11 cellular contexts compared by ENCODE assay signal in the genomic region with DNA sequence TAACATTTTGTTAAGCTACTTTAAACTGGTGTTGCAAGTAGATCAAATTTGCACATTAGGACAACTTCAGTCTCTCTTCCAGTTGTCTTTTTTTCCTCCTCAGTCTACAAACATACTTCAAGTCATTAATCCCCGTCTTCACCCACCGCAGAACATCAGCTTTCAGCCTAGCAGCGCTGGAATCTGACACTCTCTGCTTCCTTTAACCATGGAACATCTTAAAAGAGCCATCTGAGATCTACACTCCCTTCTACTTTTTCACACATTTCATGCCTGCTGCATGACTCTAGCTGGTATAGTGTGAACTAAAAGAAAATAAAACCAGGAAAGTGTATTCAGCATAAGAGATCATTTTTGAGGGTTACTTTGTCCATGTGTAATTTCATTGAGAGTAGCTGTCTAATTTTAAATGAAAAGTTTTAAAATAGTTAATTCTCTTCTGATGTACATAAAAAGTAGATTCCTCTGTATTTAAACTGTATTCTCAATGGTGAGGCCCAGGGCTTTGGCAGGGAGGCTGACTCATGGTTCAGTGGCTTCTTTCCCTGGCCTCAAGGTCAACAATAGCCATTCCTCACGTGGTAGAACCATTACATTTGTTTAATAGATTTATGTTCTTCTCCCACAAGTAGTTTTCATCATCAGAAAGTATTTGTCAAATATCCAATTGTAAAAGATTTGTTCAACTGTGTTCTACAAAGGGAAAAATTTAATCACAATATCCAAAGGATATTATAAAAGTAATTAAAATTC. TPM values are rescaled to one million over a fixed set of nuclear protein-coding genes. Genes with fewer than 3 reads are reported as not detected.
DNase-seq lines count a peak whose midpoint lies in the region; FAIRE-seq and TF ChIP-seq lines count a peak whose summit lies in the region.
"Had no signal": no experiment of that assay in that cellular context is flagged by ENCODE, and none has a peak within 500 bp of the region (broad histone marks: within the 10 kb centered on the region; RNA-seq: fewer than 3 reads in every experiment).

No MANE protein-coding gene starts in this region.

- DNase-seq in A172 (ENCODE audit: low spot score) (peak; percentile 82), H54 (ENCODE audit: insufficient read length, low spot score) (peak; percentile 28), adipocyte (ENCODE audit: low read depth) (peak; percentile 85), kidney glomerular epithelial cell (lab: John Stamatoyannopoulos, UW) (peak; percentile 80), posterior vena cava (ENCODE audit: low spot score) (no peak), D721Med (ENCODE audit: insufficient read length, low spot score) (no peak), NCI-H1436 treated with DMSO at 0.1 percent for 48 hours (lab: John Stamatoyannopoulos, UW) (no peak), NCI-H510A (lab: John Stamatoyannopoulos, UW) (no peak)
- DNase-seq: activated naive CD4-positive, alpha-beta T cell treated with Interleukin-2 at 50 U/mL for 16 hours; dermis blood vessel endothelial cell; NCI-H774 had no signal

- FAIRE-seq in H54 (lab: Jason Lieb, UNC), result no peak
- no peak for FAIRE-seq in D721Med (lab: Jason Lieb, UNC)

- no peak for TF ChIP-seq CTCF in D721Med (IDR thresholded peaks at IDR 0.05; ENCODE audit: insufficient read depth, missing control alignments)

- intact Hi-C loops in posterior vena cava (cut with DNase I), result no loop called here

- no peaks in the 10 kb centered on the region for H3K36me3 ChIP-seq in adipocyte (ENCODE audit: control insufficient read depth, insufficient read depth, low read length, severe bottlenecking)

- TF ChIP-seq POLR2A in H54 (IDR thresholded peaks at IDR 0.05; ENCODE audit: low read depth, low read length), result no peak

- peaks cover 3% of the 10 kb centered on the region for H3K9me3 ChIP-seq in adipocyte (ENCODE audit: control insufficient read depth, low read length)

- no peak overlapping the region for H3K9ac ChIP-seq in adipocyte (ENCODE audit: low read length)

- peaks cover 14% of the 10 kb centered on the region for H3K4me1 ChIP-seq in adipocyte (ENCODE audit: control insufficient read depth, insufficient read depth, low read length)

- H3K4me3 ChIP-seq in adipocyte (ENCODE audit: low read length), result peak overlapping the region; percentile 37

- peaks cover 16% of the 10 kb centered on the region for H3K27me3 ChIP-seq in adipocyte (replicated peaks; ENCODE audit: control insufficient read depth, insufficient read depth, low read length)

RNA-seq across cellular contexts. Expression of a gene that starts 16.5 kb away (rescaled TPM):
- not detected in 2 replicates for total RNA-seq in A172 (2014; rRNA removed; shearing (Covaris generic))
- not detected for total RNA-seq in posterior vena cava

Comparison
In these comparisons a context has a peak if more than half of its experiments do, and no peak if none do; other contexts are left out.
1. DNase-seq: peak in A172 (single experiment), H54 (single experiment), adipocyte (single experiment) and kidney glomerular epithelial cell (single experiment); none in posterior vena cava (single experiment), D721Med (single experiment), NCI-H1436 treated with DMSO at 0.1 percent for 48 hours (single experiment) and NCI-H510A (single experiment).